ENCODE assay signal across 10 cellular contexts in the genomic region with DNA sequence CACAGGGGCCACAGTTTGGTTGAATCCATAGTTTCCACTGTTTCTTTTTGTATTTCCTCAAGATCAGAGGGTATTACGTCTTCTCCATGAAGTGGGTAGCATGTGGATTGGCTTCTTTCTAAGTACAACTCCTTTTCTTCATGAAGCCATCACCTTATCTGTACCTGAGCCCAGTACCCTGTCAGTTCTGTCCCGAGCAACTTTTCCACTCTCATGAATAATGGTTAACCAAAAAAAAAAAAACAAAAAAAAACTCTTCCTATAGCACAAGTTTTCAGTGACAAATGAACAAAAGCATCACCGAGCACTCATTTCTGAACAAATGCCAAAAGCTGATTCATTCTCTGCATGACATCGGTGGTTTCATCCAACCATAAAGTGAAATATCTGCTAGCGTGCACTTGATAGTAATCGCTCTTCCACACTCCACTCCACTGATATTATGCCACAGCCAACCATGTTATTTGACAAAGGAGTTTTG. TPM values are rescaled to one million over a fixed set of nuclear protein-coding genes. Genes with fewer than 3 reads are reported as not detected.
DNase-seq lines count a peak whose midpoint lies in the region; ATAC-seq, FAIRE-seq and TF ChIP-seq lines count a peak whose summit lies in the region.
"Had no signal": no experiment of that assay in that cellular context is flagged by ENCODE, and none has a peak within 500 bp of the region (broad histone marks: within the 10 kb centered on the region; RNA-seq: fewer than 3 reads in every experiment).

No MANE protein-coding gene starts in this region.

- no peaks in the 10 kb centered on the region for H3K36me3 ChIP-seq in bronchial epithelial cell (ENCODE audit: control insufficient read depth, insufficient read depth, low read length)

- no peak for TF ChIP-seq CTCF in bronchial epithelial cell (IDR thresholded peaks at IDR 0.05; ENCODE audit: insufficient read depth, low read length, severe bottlenecking)

- peak; percentile 79 for DNase-seq in GM04504 (ENCODE audit: low read depth)
- DNase-seq in NCI-H2171 treated with DMSO at 0.1 percent for 48 hours (lab: John Stamatoyannopoulos, UW): peak; percentile 83
- peak; percentile 75 for DNase-seq in bronchial epithelial cell (ENCODE audit: low read depth)
- DNase-seq in midbrain (lab: John Stamatoyannopoulos, UW): peak; percentile 62
- no peak for DNase-seq in OCI-M2 (lab: John Stamatoyannopoulos, UW; ENCODE audit: unreplicated experiment)
- DNase-seq in stimulated activated CD8-positive, alpha-beta memory T cell treated with anti-CD3 and anti-CD28 coated beads, Interleukin-4, amount 100 ng/mL, for 48 hours: no peak
- DNase-seq: activated CD4-positive, alpha-beta memory T cell treated with anti-CD3 and anti-CD28 coated beads for 36 hours; NCI-H526 had no signal

- no peak for FAIRE-seq in bronchial epithelial cell (lab: Jason Lieb, UNC)

- no peak overlapping the region for H3K4me3 ChIP-seq in bronchial epithelial cell (ENCODE audit: low read depth, low read length)

- no peak for ATAC-seq in GM19023 (IDR thresholded peaks at IDR 0.05; ENCODE audit: unreplicated experiment)
- ATAC-seq in GM19324 (IDR thresholded peaks at IDR 0.05; ENCODE audit: low FRiP score, unreplicated experiment): no peak

- no peaks in the 10 kb centered on the region for H3K27me3 ChIP-seq in bronchial epithelial cell (ENCODE audit: control insufficient read depth, insufficient read depth, low read length)

RNA-seq across cellular contexts. Expression of a gene that starts 6.8 kb away (rescaled TPM):
- 0.26 and 0.38 TPM in 2 replicates for total RNA-seq in bronchial epithelial cell

RNA-seq across cellular contexts. Expression of a gene that starts 53.0 kb away (rescaled TPM):
- 2.4 and 3.3 TPM in 2 replicates for total RNA-seq in bronchial epithelial cell

Comparison
In these comparisons a context has a peak if more than half of its experiments do, and no peak if none do; other contexts are left out.
1. DNase-seq: peak in GM04504 (single experiment), NCI-H2171 treated with DMSO at 0.1 percent for 48 hours (single experiment), bronchial epithelial cell (single experiment) and midbrain (single experiment); none in OCI-M2 (single experiment) and stimulated activated CD8-positive, alpha-beta memory T cell treated with anti-CD3 and anti-CD28 coated beads, Interleukin-4, amount 100 ng/mL, for 48 hours (single experiment).